19 cellular contexts compared by ENCODE assay signal in the genomic region with DNA sequence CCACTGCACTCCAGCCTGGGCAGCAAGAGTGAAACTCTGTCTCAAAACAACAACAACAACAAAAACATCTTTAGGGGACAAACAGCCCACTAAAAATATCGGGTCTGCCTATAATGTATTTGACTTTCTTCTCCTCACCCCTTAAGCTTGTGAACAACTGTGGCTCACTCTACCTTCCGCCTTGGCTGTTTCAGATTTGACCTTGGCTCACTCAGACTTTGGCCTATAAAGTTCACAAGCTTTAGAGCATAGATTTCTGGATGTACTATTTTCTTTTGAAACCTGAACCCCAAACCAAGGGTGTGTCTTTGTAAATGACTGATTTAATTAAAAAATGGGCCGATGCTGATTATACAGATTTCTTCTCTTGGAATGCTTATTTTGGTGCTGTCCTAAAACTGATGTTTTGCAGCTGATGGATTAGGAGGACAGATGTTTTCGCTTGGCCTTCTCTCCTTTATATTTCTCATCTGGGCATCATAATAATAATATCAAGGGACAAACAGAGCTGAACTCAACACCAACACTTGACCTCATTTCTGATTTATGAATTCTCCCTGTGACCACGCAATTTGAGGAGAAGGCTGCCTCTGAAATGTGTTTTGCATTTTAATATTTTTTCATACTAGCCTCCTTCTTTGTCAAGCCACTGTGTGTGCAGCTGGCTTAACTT. TPM values are rescaled to one million over a fixed set of nuclear protein-coding genes. Genes with fewer than 3 reads are reported as not detected.
DNase-seq lines count a peak whose midpoint lies in the region; ATAC-seq and TF ChIP-seq lines count a peak whose summit lies in the region.
"Had no signal": no experiment of that assay in that cellular context is flagged by ENCODE, and none has a peak within 500 bp of the region (broad histone marks: within the 10 kb centered on the region; RNA-seq: fewer than 3 reads in every experiment).

No MANE protein-coding gene starts in this region.

- H3K27me3 Mint-ChIP-seq in CD4-positive, alpha-beta T cell = no peaks in the 10 kb centered on the region
- H3K27me3 Mint-ChIP-seq in brain = peaks cover 3% of the 10 kb centered on the region
- H3K27me3 Mint-ChIP-seq in nephron (ENCODE audit: low read depth) = no peaks in the 10 kb centered on the region
- H3K27me3 Mint-ChIP-seq: activated naive CD4-positive, alpha-beta T cell treated with anti-CD3 and anti-CD28 coated beads, Interleukin-2, amount 10 ng/mL, durations not matched to agents 7 days and 5 days; type B pancreatic cell had no signal

- H3K27ac Mint-ChIP-seq in CD4-positive, alpha-beta T cell = peak overlapping the region; percentile 53
- H3K27ac Mint-ChIP-seq in brain = peak overlapping the region in 4 of 5 experiments; percentile 35 to 93 (median 66)
- peak overlapping the region; percentile 59 to 90 (median 86) for H3K27ac Mint-ChIP-seq in nephron
- H3K27ac Mint-ChIP-seq: activated CD8-positive, alpha-beta T cell treated with anti-CD3 and anti-CD28 coated beads, Interleukin-2, amount 10 ng/mL, durations not matched to agents 7 days and 5 days; activated naive CD4-positive, alpha-beta T cell treated with anti-CD3 and anti-CD28 coated beads, Interleukin-2, amount 10 ng/mL, durations not matched to agents 7 days and 5 days; stimulated activated effector memory CD8-positive, alpha-beta T cell treated with anti-CD3 and anti-CD28 coated beads, Interleukin-12 subunit alpha, Interleukin-12 subunit beta, amount 100 ng/mL, for 72 hours; type B pancreatic cell had no signal

- ATAC-seq in CD4-positive, alpha-beta T cell (ENCODE audit: poor library complexity) = no peak
- no peak for ATAC-seq in HG02678 (IDR thresholded peaks at IDR 0.05; ENCODE audit: unreplicated experiment)
- ATAC-seq in HG02588 (IDR thresholded peaks at IDR 0.05; ENCODE audit: unreplicated experiment) = no peak
- ATAC-seq: activated CD8-positive, alpha-beta T cell treated with anti-CD3 and anti-CD28 coated beads, Interleukin-2, amount 10 ng/mL, durations not matched to agents 7 days and 5 days; stimulated activated effector memory CD8-positive, alpha-beta T cell treated with anti-CD3 and anti-CD28 coated beads, Interleukin-12 subunit alpha, Interleukin-12 subunit beta, amount 100 ng/mL, for 72 hours had no signal

- H3K9me3 ChIP-seq in CD4-positive, alpha-beta T cell (ENCODE audit: control insufficient read depth, low read length) = peaks cover 6% of the 10 kb centered on the region
- H3K9me3 ChIP-seq: neutrophil had no signal

- POLR2A ChIA-PET in CD4-positive, alpha-beta T cell (lab: Charles Lee) = interaction anchor here (2.6 to 4.8 kb wide), 2 partner anchors 13 to 39 kb away, joined by 13 to 32 read pairs; partner anchors contain the start of gene RASSF3

- peak; percentile 36 for DNase-seq in AG10803 (ENCODE audit: low read depth)
- DNase-seq in CD4-positive, alpha-beta T cell = no peak
- no peak for DNase-seq in NCI-H524 treated with DMSO at 0.1 percent for 48 hours (lab: John Stamatoyannopoulos, UW)
- DNase-seq in D341Med (ENCODE audit: low spot score) = no peak
- DNase-seq: activated CD8-positive, alpha-beta T cell treated with anti-CD3 and anti-CD28 coated beads, Interleukin-2, amount 10 ng/mL, durations not matched to agents 7 days and 5 days; activated naive CD4-positive, alpha-beta T cell treated with anti-CD3 and anti-CD28 coated beads, Interleukin-2, amount 10 ng/mL, durations not matched to agents 7 days and 5 days; KBM-7; mesendoderm; NCI-H187 treated with DMSO at 0.1 percent for 48 hours had no signal

- intact Hi-C loops in CD4-positive, alpha-beta T cell (cut with DNase I, micrococcal nuclease) = no loop called here

- TF ChIP-seq CTCF in AG10803 (conservative IDR thresholded peaks at IDR 0.05; ENCODE audit: low read length) = no peak
- no peak for TF ChIP-seq CTCF in CD4-positive, alpha-beta T cell (IDR thresholded peaks at IDR 0.05)
- TF ChIP-seq CTCF in brain (conservative IDR thresholded peaks at IDR 0.05) = no peak
- TF ChIP-seq CTCF in nephron (IDR thresholded peaks at IDR 0.05; ENCODE audit: unreplicated experiment in 3 of 3) = no peak

- H3K27ac ChIP-seq in CD4-positive, alpha-beta T cell (ENCODE audit: low read depth, low read length) = no peak overlapping the region
- H3K27ac ChIP-seq: BLaER1 treated with 17β-estradiol and CSF1 and Interleukin-3, amounts not matched to agents 10 nM and 100 nM; body of pancreas; neutrophil had no signal

- no peaks in the 10 kb centered on the region for H3K27me3 ChIP-seq in CD4-positive, alpha-beta T cell (ENCODE audit: control insufficient read depth, insufficient read depth, low read length)
- H3K27me3 ChIP-seq: BLaER1 treated with 17β-estradiol and CSF1 and Interleukin-3, amounts not matched to agents 10 nM and 100 nM; body of pancreas; neutrophil had no signal

- no peak overlapping the region for H3K4me3 ChIP-seq in AG10803 (ENCODE audit: low read length)
- H3K4me3 ChIP-seq: BLaER1 treated with 17β-estradiol and CSF1 and Interleukin-3, amounts not matched to agents 10 nM and 100 nM; body of pancreas; psoas muscle had no signal

- H3K9me3 Mint-ChIP-seq in CD4-positive, alpha-beta T cell = no peaks in the 10 kb centered on the region
- peaks cover 8 to 24% (median 17%) of the 10 kb centered on the region in 5 experiments for H3K9me3 Mint-ChIP-seq in brain
- H3K9me3 Mint-ChIP-seq in nephron = peaks cover 14% of the 10 kb centered on the region
- H3K9me3 Mint-ChIP-seq: stimulated activated effector memory CD8-positive, alpha-beta T cell treated with anti-CD3 and anti-CD28 coated beads, Interleukin-12 subunit alpha, Interleukin-12 subunit beta, amount 100 ng/mL, for 72 hours had no signal

- peaks cover 61% of the 10 kb centered on the region for H3K4me1 Mint-ChIP-seq in CD4-positive, alpha-beta T cell (ENCODE audit: low read depth)
- H3K4me1 Mint-ChIP-seq in brain (peaks cover 49% of the 10 kb centered on the region), nephron (peaks cover 53% of the 10 kb centered on the region)

- CTCF ChIA-PET in CD4-positive, alpha-beta T cell (lab: Charles Lee) = interaction anchor here (1.2 to 1.5 kb wide), 3 partner anchors 20 to 135 kb away, joined by 3 read pairs; no protein-coding TSS in a partner anchor

- no peak overlapping the region for H3K4me3 Mint-ChIP-seq in CD4-positive, alpha-beta T cell
- H3K4me3 Mint-ChIP-seq in brain = peak overlapping the region in 1 of 5 experiments; percentile 0
- peak overlapping the region in 1 of 3 experiments; percentile 23 for H3K4me3 Mint-ChIP-seq in nephron
- H3K4me3 Mint-ChIP-seq: activated CD8-positive, alpha-beta T cell treated with anti-CD3 and anti-CD28 coated beads, Interleukin-2, amount 10 ng/mL, durations not matched to agents 7 days and 5 days; activated naive CD4-positive, alpha-beta T cell treated with anti-CD3 and anti-CD28 coated beads, Interleukin-2, amount 10 ng/mL, durations not matched to agents 7 days and 5 days; stimulated activated effector memory CD8-positive, alpha-beta T cell treated with anti-CD3 and anti-CD28 coated beads, Interleukin-12 subunit alpha, Interleukin-12 subunit beta, amount 100 ng/mL, for 72 hours; type B pancreatic cell had no signal

- H3K36me3 Mint-ChIP-seq in CD4-positive, alpha-beta T cell (ENCODE audit: low read depth) = no peaks in the 10 kb centered on the region
- H3K36me3 Mint-ChIP-seq in brain = no peaks in the 10 kb centered on the region
- H3K36me3 Mint-ChIP-seq in nephron (ENCODE audit: low read depth) = no peaks in the 10 kb centered on the region
- H3K36me3 Mint-ChIP-seq: activated naive CD4-positive, alpha-beta T cell treated with anti-CD3 and anti-CD28 coated beads, Interleukin-2, amount 10 ng/mL, durations not matched to agents 7 days and 5 days; stimulated activated effector memory CD8-positive, alpha-beta T cell treated with anti-CD3 and anti-CD28 coated beads, Interleukin-12 subunit alpha, Interleukin-12 subunit beta, amount 100 ng/mL, for 72 hours; type B pancreatic cell had no signal

RNA-seq across cellular contexts. Expression of gene RASSF3, which starts 40.2 kb away (rescaled TPM):
- total RNA-seq in CD4-positive, alpha-beta T cell = 100 to 1,000 TPM; 118 to 127 TPM
- 10.1 TPM for polyA plus RNA-seq in brain (ENCODE audit: insufficient read depth, low read depth, low replicate concordance)
